Comparison of ENCODE assay signal across 14 cellular contexts in the genomic region with DNA sequence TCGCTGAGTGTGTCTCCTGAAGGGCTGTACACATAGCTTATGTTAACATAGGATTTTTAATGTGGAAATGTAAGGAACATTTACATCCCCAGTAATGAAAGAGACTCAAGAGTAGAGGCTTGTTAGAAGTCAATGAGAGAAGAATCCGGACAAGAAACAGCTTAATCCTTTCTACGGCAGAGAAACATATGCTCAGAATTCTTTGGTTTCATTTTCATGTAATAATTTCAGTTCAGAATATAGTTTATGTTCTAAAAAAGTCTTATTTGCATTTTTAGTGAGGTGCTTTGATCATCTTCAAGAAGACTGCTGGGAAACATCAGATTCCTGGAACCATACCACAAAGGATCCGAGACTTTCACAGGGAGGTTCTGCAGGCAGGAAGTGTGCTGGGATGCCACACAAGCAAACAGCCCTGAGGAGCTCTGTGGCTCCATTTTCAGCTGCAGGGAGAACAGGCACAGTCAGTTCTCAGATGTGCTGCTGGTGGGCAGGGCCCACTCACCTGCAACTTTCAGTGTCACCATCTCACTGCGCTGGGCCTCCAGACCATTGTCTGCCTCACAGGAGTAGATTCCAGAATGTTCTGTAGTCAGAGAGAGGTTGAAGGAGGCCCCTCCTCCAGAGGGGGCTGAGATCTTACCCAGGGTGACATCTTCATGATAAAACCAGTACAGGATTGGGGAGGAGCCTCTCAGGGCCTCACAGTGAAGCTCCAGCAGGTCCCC. TPM values are rescaled to one million over a fixed set of nuclear protein-coding genes. Genes with fewer than 3 reads are reported as not detected.
DNase-seq lines count a peak whose midpoint lies in the region; ATAC-seq and TF ChIP-seq lines count a peak whose summit lies in the region.
"Had no signal": no experiment of that assay in that cellular context is flagged by ENCODE, and none has a peak within 500 bp of the region (broad histone marks: within the 10 kb centered on the region; RNA-seq: fewer than 3 reads in every experiment).

No MANE protein-coding gene starts in this region.

- H3K4me1 ChIP-seq in mucosa of descending colon (ENCODE audit: low read depth) (no peaks in the 10 kb centered on the region), spleen (no peaks in the 10 kb centered on the region)
- H3K4me1 ChIP-seq: gastrocnemius medialis had no signal

- 74 to 89% (median 78%) methylated on average over 5 of the region's 5 CpGs for WGBS in spleen, 5 donors

- no peaks in the 10 kb centered on the region for H3K27me3 ChIP-seq in spleen (replicated peaks in 1 of 7)
- H3K27me3 ChIP-seq: gastrocnemius medialis had no signal

- DNase-seq in mucosa of descending colon = no peak
- no peak for DNase-seq in NCI-H1048 (lab: John Stamatoyannopoulos, UW)
- no peak for DNase-seq in spleen
- no peak for DNase-seq in activated effector memory CD4-positive, alpha-beta T cell treated with anti-CD3 and anti-CD28 coated beads, Interleukin-2, amount 50 U/mL, for 16 hours
- DNase-seq: activated CD4-positive, alpha-beta T cell treated with anti-CD3 and anti-CD28 coated beads, Interleukin-2, amount 50 U/mL, for 1 hour; DMS53; gastrocnemius medialis; NCI-H774 had no signal

- TF ChIP-seq POLR2A in spleen (IDR thresholded peaks at IDR 0.05) = no peak

- TF ChIP-seq CTCF in mucosa of descending colon (IDR thresholded peaks at IDR 0.05) (no peak), spleen (IDR thresholded peaks at IDR 0.05 in 8 of 11, conservative IDR thresholded peaks at IDR 0.05 in 3 of 11) (no peak)

- H3K4me3 ChIP-seq in mucosa of descending colon (no peak overlapping the region), spleen (no peak overlapping the region)
- H3K4me3 ChIP-seq: gastrocnemius medialis, thoracic aorta had no signal

- ATAC-seq in GM18909 (IDR thresholded peaks at IDR 0.05; ENCODE audit: poor library complexity, unreplicated experiment) (peak; percentile 80), GM21526 (IDR thresholded peaks at IDR 0.05; ENCODE audit: low FRiP score, unreplicated experiment) (peak; percentile 77), HG03280 (IDR thresholded peaks at IDR 0.05; ENCODE audit: unreplicated experiment) (peak; percentile 82), mucosa of descending colon (peak; percentile 40)
- ATAC-seq: gastrocnemius medialis had no signal

- H3K9me3 ChIP-seq in mucosa of descending colon (no peaks in the 10 kb centered on the region), spleen (no peaks in the 10 kb centered on the region)
- H3K9me3 ChIP-seq: gastrocnemius medialis, thoracic aorta had no signal

- H3K36me3 ChIP-seq in mucosa of descending colon (ENCODE audit: low read depth) = no peaks in the 10 kb centered on the region
- peaks cover 0 to 34% (median 2%) of the 10 kb centered on the region in 6 donors for H3K36me3 ChIP-seq in spleen
- H3K36me3 ChIP-seq: gastrocnemius medialis, thoracic aorta had no signal

- intact Hi-C loops in mucosa of descending colon (cut with DNase I, micrococcal nuclease) = no loop called here
- intact Hi-C loops in spleen (cut with DNase I; ENCODE audit: low total_unique reads) = no loop called here

- H3K27ac ChIP-seq in spleen = peak overlapping the region in 3 of 8 donors; percentile 19 to 57 (median 55)
- H3K27ac ChIP-seq: gastrocnemius medialis, thoracic aorta had no signal

RNA-seq across cellular contexts. Expression of a gene that starts 28.4 kb away (rescaled TPM):
- total RNA-seq in mucosa of descending colon = 1 to 10 TPM in 2 of 3 donors, under 1 TPM in 1; 0.95 to 3.3 (median 1.7) TPM
- 100 to 1,000 TPM in 1 of 7 donors, 10 to 100 TPM in 6; 55.9 to 111 (median 73.4) TPM for total RNA-seq in spleen
- 10 to 100 TPM; 51.0 to 69.0 (median 59.6) TPM for polyA plus RNA-seq in spleen
- total RNA-seq: dermis microvascular lymphatic vessel endothelial cell, gastrocnemius medialis, osteocyte had no signal

Comparison
In these comparisons a context has a peak if more than half of its experiments do, and no peak if none do; other contexts are left out.
1. RNA of a gene that starts 28.4 kb away (total RNA-seq): 55.9 to 111 TPM in spleen; 0.95 to 3.3 TPM in mucosa of descending colon; every median in the first group is over 10 times any median in the second.
2. Peak in every context shown above with its lines, with median percentiles within 50 percentile points of each other: ATAC-seq.